ENCODE assay signal across 22 cellular contexts in the genomic region with DNA sequence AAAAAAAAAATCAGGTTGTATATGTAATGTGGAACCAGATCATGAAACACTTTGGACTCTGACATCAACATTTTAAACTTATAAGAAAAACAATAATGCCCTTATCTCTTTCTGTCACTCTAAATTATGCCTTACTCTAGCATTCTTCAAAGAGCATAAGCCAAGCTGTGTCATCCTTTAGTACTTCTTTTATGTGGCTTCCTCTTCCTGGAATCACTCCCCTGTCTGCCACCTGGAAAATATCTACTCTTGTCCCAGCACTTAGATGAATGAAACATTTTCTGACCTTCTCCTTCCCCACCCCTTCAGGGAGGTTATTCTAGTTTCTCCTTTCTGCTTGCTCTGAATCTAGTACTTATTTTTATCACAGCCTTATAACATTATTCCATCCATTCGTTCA.
DNase-seq lines count a peak whose midpoint lies in the region; ATAC-seq and TF ChIP-seq lines count a peak whose summit lies in the region.
"Had no signal": no experiment of that assay in that cellular context is flagged by ENCODE, and none has a peak within 500 bp of the region (broad histone marks: within the 10 kb centered on the region; RNA-seq: fewer than 3 reads in every experiment).

No MANE protein-coding gene starts in this region.

- TF ChIP-seq POLR2A in esophagus muscularis mucosa (IDR thresholded peaks at IDR 0.05; ENCODE audit: low read depth) = no peak

- in situ Hi-C loops in G401 (cut with HindIII; ENCODE audit: low sequenced_read_pairs) = no loop called here

- no peak overlapping the region for H3K27ac ChIP-seq in GM23338 (ENCODE audit: low read depth)
- H3K27ac ChIP-seq in esophagus muscularis mucosa (replicated peaks in 1 of 4) = peak overlapping the region in 3 of 4 donors; percentile 20 to 45 (median 41)
- H3K27ac ChIP-seq: KMS-11, Peyer's patch, SJCRH30 had no signal

- peak overlapping the region; percentile 63 for H3K4me2 ChIP-seq in GM23338
- H3K4me2 ChIP-seq: KMS-11 had no signal

- H3K36me3 ChIP-seq in GM23338 (ENCODE audit: insufficient read depth) (no peaks in the 10 kb centered on the region), esophagus muscularis mucosa (no peaks in the 10 kb centered on the region)
- H3K36me3 ChIP-seq: Peyer's patch, SJCRH30 had no signal

- peak; percentile 30; the same call in 1 of the 3 replicates for ATAC-seq in GM23338
- ATAC-seq: CD8-positive, alpha-beta T cell had no signal

- WGBS in esophagus muscularis mucosa = 62% methylated on average over 1 of the region's 1 CpG

- no peak for TF ChIP-seq EP300 in esophagus muscularis mucosa (IDR thresholded peaks at IDR 0.05)

- intact Hi-C loops in esophagus muscularis mucosa (cut with DNase I) = no loop called here

- H3K4me3 ChIP-seq in GM23338 (no peak overlapping the region), esophagus muscularis mucosa (no peak overlapping the region)
- H3K4me3 ChIP-seq: Peyer's patch, SJCRH30 had no signal

- H3F3A ChIP-seq in GM23338 (replicated peaks; ENCODE audit: low read depth) = no peaks in the 10 kb centered on the region

- H3K4me1 Mint-ChIP-seq in GM23338 = peaks cover 40% of the 10 kb centered on the region

- H3K79me2 ChIP-seq in GM23338 (replicated peaks; ENCODE audit: insufficient read depth) = no peaks in the 10 kb centered on the region

- H2AFZ ChIP-seq in GM23338 = no peak overlapping the region

- no peaks in the 10 kb centered on the region for H3K9me3 Mint-ChIP-seq in GM23338
- H3K9me3 Mint-ChIP-seq: H9 had no signal

- no peaks in the 10 kb centered on the region for H3K9me2 ChIP-seq in GM23338 (ENCODE audit: insufficient read depth)

- H4K20me1 ChIP-seq in GM23338 (replicated peaks; ENCODE audit: insufficient read depth) = no peaks in the 10 kb centered on the region

- 0 out of 3 replicates have a peak overlapping the region, but pooled peaks have one; percentile 1 for H3K4me3 Mint-ChIP-seq in GM23338
- H3K4me3 Mint-ChIP-seq: CD8-positive, alpha-beta T cell had no signal

- TF ChIP-seq CTCF in GM23338 (conservative IDR thresholded peaks at IDR 0.05; ENCODE audit: low read depth in 2 of 2) (no peak), esophagus muscularis mucosa (IDR thresholded peaks at IDR 0.05) (no peak)

- no peaks in the 10 kb centered on the region for H3K9me3 ChIP-seq in esophagus muscularis mucosa
- H3K9me3 ChIP-seq: Peyer's patch, SJCRH30 had no signal

- peaks cover 31% of the 10 kb centered on the region for H3K4me1 ChIP-seq in GM23338 (ENCODE audit: insufficient read depth)
- peaks cover 0 to 24% (median 18%) of the 10 kb centered on the region in 4 donors for H3K4me1 ChIP-seq in esophagus muscularis mucosa
- H3K4me1 ChIP-seq: Peyer's patch, SJCRH30 had no signal

- H3K27me3 ChIP-seq in GM23338 (ENCODE audit: insufficient read depth) (no peaks in the 10 kb centered on the region), esophagus muscularis mucosa (no peaks in the 10 kb centered on the region)
- H3K27me3 ChIP-seq: Peyer's patch had no signal

- no peaks in the 10 kb centered on the region for H3K36me3 Mint-ChIP-seq in GM23338 (ENCODE audit: low read depth)
- H3K36me3 Mint-ChIP-seq: CD8-positive, alpha-beta T cell had no signal

- no peak for DNase-seq in GM23338 (ENCODE audit: low spot score)
- peak; percentile 47 for DNase-seq in OCI-M1 (lab: John Stamatoyannopoulos, UW)
- no peak for DNase-seq in esophagus muscularis mucosa (ENCODE audit: extremely low spot score)
- no peak for DNase-seq in T-helper 2 cell
- DNase-seq in G401 (ENCODE audit: low spot score) = no peak
- DNase-seq in activated CD4-positive, alpha-beta T cell treated with anti-CD3 and anti-CD28 coated beads, Interleukin-2, amount 50 U/mL, for 48 hours = no peak
- no peak for DNase-seq in activated CD8-positive, alpha-beta memory T cell treated with anti-CD3 and anti-CD28 coated beads for 24 hours
- DNase-seq: AML-193; C1 segment of cervical spinal cord; Calu3; CD8-positive, alpha-beta T cell; NCI-H1105; NCI-H146; NCI-H2029; NCI-H226; NCI-H524; NCI-H82; Peyer's patch; SJCRH30; SW 1271 had no signal

- peaks cover 4% of the 10 kb centered on the region for H3K27me3 Mint-ChIP-seq in GM23338 (ENCODE audit: insufficient read depth, low read depth, poor library complexity)

- 0 out of 2 replicates have a peak overlapping the region, but pooled peaks have one; percentile 15 for H3K27ac Mint-ChIP-seq in GM23338
- H3K27ac Mint-ChIP-seq: CD8-positive, alpha-beta T cell had no signal

TF ChIP-seq in GM23338, 12 proteins besides CTCF, POLR2A, EP300 and RAD21:
- TF ChIP-seq EZH2phosphoT487 (IDR thresholded peaks at IDR 0.05; ENCODE audit: unreplicated experiment) (no peak), STAT1 (IDR thresholded peaks at IDR 0.05; ENCODE audit: unreplicated experiment) (no peak), ZNF331 (CRISPR knock-in tag; IDR thresholded peaks at IDR 0.05; ENCODE audit: low read depth) (no peak)
- TF ChIP-seq, protein P1, sequence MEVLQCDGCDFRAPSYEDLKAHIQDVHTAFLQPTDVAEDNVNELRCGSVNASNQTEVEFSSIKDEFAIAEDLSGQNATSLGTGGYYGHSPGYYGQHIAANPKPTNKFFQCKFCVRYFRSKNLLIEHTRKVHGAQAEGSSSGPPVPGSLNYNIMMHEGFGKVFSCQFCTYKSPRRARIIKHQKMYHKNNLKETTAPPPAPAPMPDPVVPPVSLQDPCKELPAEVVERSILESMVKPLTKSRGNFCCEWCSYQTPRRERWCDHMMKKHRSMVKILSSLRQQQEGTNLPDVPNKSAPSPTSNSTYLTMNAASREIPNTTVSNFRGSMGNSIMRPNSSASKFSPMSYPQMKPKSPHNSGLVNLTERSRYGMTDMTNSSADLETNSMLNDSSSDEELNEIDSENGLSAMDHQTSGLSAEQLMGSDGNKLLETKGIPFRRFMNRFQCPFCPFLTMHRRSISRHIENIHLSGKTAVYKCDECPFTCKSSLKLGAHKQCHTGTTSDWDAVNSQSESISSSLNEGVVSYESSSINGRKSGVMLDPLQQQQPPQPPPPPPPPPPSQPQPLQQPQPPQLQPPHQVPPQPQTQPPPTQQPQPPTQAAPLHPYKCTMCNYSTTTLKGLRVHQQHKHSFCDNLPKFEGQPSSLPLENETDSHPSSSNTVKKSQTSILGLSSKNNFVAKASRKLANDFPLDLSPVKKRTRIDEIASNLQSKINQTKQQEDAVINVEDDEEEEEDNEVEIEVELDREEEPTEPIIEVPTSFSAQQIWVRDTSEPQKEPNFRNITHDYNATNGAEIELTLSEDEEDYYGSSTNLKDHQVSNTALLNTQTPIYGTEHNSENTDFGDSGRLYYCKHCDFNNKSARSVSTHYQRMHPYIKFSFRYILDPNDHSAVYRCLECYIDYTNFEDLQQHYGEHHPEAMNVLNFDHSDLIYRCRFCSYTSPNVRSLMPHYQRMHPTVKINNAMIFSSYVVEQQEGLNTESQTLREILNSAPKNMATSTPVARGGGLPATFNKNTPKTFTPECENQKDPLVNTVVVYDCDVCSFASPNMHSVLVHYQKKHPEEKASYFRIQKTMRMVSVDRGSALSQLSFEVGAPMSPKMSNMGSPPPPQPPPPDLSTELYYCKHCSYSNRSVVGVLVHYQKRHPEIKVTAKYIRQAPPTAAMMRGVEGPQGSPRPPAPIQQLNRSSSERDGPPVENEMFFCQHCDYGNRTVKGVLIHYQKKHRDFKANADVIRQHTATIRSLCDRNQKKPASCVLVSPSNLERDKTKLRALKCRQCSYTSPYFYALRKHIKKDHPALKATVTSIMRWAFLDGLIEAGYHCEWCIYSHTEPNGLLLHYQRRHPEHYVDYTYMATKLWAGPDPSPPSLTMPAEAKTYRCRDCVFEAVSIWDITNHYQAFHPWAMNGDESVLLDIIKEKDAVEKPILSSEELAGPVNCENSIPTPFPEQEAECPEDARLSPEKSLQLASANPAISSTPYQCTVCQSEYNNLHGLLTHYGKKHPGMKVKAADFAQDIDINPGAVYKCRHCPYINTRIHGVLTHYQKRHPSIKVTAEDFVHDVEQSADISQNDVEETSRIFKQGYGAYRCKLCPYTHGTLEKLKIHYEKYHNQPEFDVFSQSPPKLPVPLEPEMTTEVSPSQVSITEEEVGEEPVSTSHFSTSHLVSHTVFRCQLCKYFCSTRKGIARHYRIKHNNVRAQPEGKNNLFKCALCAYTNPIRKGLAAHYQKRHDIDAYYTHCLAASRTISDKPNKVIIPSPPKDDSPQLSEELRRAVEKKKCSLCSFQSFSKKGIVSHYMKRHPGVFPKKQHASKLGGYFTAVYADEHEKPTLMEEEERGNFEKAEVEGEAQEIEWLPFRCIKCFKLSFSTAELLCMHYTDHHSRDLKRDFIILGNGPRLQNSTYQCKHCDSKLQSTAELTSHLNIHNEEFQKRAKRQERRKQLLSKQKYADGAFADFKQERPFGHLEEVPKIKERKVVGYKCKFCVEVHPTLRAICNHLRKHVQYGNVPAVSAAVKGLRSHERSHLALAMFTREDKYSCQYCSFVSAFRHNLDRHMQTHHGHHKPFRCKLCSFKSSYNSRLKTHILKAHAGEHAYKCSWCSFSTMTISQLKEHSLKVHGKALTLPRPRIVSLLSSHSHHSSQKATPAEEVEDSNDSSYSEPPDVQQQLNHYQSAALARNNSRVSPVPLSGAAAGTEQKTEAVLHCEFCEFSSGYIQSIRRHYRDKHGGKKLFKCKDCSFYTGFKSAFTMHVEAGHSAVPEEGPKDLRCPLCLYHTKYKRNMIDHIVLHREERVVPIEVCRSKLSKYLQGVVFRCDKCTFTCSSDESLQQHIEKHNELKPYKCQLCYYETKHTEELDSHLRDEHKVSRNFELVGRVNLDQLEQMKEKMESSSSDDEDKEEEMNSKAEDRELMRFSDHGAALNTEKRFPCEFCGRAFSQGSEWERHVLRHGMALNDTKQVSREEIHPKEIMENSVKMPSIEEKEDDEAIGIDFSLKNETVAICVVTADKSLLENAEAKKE (CRISPR knock-in tag; IDR thresholded peaks at IDR 0.05) = no peak
